Comparison of ENCODE assay signal across 8 cellular contexts in genomic region chr1:145871994-145872411, GRCh38. TPM values are rescaled to one million over a fixed set of nuclear protein-coding genes. Genes with fewer than 3 reads are reported as not detected.
DNase-seq lines count a peak whose midpoint lies in the region; ATAC-seq, FAIRE-seq and TF ChIP-seq lines count a peak whose summit lies in the region.

No MANE protein-coding gene starts in this region.

- H4K20me1 ChIP-seq in HepG2 (ENCODE audit: insufficient read depth, low read length): no peaks in the 10 kb centered on the region

- H3K9ac ChIP-seq in HepG2 (ENCODE audit: insufficient read depth, low read depth, low read length): no peak overlapping the region

- H3K4me3 ChIP-seq in WI38 (ENCODE audit: low read depth, low read length) (peak overlapping the region; percentile 57), HepG2 (replicated peaks in 1 of 3; ENCODE audit: insufficient read depth in 1 of 3, low read depth in 2 of 3, low read length in 3 of 3) (peak overlapping the region in 1 of 3 experiments; percentile 18; a peak in 1 of 6 replicates)

- no peak for FAIRE-seq in HepG2 (lab: Jason Lieb, UNC)

- H3K4me2 ChIP-seq in HepG2 (ENCODE audit: low read depth, low read length): peak overlapping the region; percentile 18; the same call in 1 of the 2 replicates

- CTCF ChIA-PET in HepG2 (lab: Yijun Ruan, JAX; ENCODE audit: low intra/inter-chr PET ratio, low total read pairs): no interaction called here

- H3K9me3 ChIP-seq in HepG2 (ENCODE audit: low read length): no peaks in the 10 kb centered on the region

- H2AFZ ChIP-seq in HepG2 (ENCODE audit: low read length): no peak overlapping the region

- ATAC-seq in HepG2 (peak; percentile 39), HG03135 (IDR thresholded peaks at IDR 0.05; ENCODE audit: unreplicated experiment) (no peak), GM18502 (IDR thresholded peaks at IDR 0.05; ENCODE audit: poor library complexity, unreplicated experiment) (no peak)

- no peaks in the 10 kb centered on the region for H3K4me1 ChIP-seq in HepG2 (ENCODE audit: insufficient read depth, low read length)

- TF ChIP-seq CTCF in GM10266 (IDR thresholded peaks at IDR 0.05; ENCODE audit: control insufficient read depth, insufficient read depth, low read depth, missing control alignments): no peak
- TF ChIP-seq CTCF in WI38 (IDR thresholded peaks at IDR 0.05; ENCODE audit: low read depth, low read length): no peak
- TF ChIP-seq CTCF in HepG2 (CRISPR knock-in tag; IDR thresholded peaks at IDR 0.05): no peak

- in situ Hi-C loops in HepG2 (cut with HindIII; ENCODE audit: extremely low pct_ligation_motif_present, low pct_unique_long_range_greater_than_20kb): no loop called here

- H3K27me3 ChIP-seq in HepG2 (ENCODE audit: control insufficient read depth in 1 of 2, insufficient read depth in 2 of 2, low read length in 2 of 2): peaks cover 6 to 61% of the 10 kb centered on the region in 2 experiments; a peak in 3 of 5 replicates

- no peak overlapping the region for H3K27ac ChIP-seq in HepG2 (ENCODE audit: extremely low read length, insufficient read depth, low read length)

- TF ChIP-seq RAD21 in HepG2 (CRISPR knock-in tag; IDR thresholded peaks at IDR 0.05): no peak

- TF ChIP-seq POLR2A in HepG2 (IDR thresholded peaks at IDR 0.05; ENCODE audit: insufficient read depth in 1 of 2, low read depth in 2 of 2, low read length in 2 of 2): no peak

- intact Hi-C loops in HepG2 (cut with micrococcal nuclease; ENCODE audit: unreplicated experiment): no loop called here

- H3K79me2 ChIP-seq in HepG2 (ENCODE audit: insufficient read depth, low read length): no peaks in the 10 kb centered on the region

- H3K36me3 ChIP-seq in HepG2 (replicated peaks in 1 of 2; ENCODE audit: control insufficient read depth in 1 of 2, insufficient read depth in 2 of 2, low read length in 2 of 2): no peaks in the 10 kb centered on the region

- WGBS in HepG2 (ENCODE audit: low lambda C conversion rate): 71% methylated on average over 28 of the region's 28 CpGs

- TF ChIP-seq EP300 in HepG2 (IDR thresholded peaks at IDR 0.05; ENCODE audit: low read depth in 2 of 2, low read length in 2 of 2) (no peak), HepG2 (CRISPR knock-in tag; IDR thresholded peaks at IDR 0.05; ENCODE audit: borderline replicate concordance) (no peak)

- POLR2A ChIA-PET in HepG2 (lab: Yijun Ruan, JAX): interaction anchor here (1.4 kb wide), 1 partner anchor 26 kb away, joined by 5 read pairs; the partner anchor contains the start of gene NUDT17

- BruUV-seq in HepG2 (replicated peaks; lab: Mats Ljungman, UMichigan): no TSS peak

- DNase-seq in GM10266 (ENCODE audit: extremely low spot score) (peak; percentile 55), dermis blood vessel endothelial cell (peak; percentile 47), HepG2 (ENCODE audit: low spot score) (no peak), HK-2 (ENCODE audit: unreplicated experiment) (no peak)
- DNase-seq in stimulated activated CD4-positive, alpha-beta T cell treated with anti-CD3 and anti-CD28 coated beads, Interleukin-4, amount 100 ng/mL, for 4 hours: peak; percentile 10 to 28

RNA-seq across cellular contexts. Expression of gene PIAS3, which starts 13.1 kb away (rescaled TPM):
- total RNA-seq in dermis blood vessel endothelial cell (6.1 and 10.7 TPM in 2 replicates), HepG2 (2016; rRNA removed; fragmentation: Illumina TruSeq; extraction: Trizol) (3.7 and 4.6 TPM in 2 replicates)
- 0.91 and 1.5 TPM in 2 replicates for total RNA-seq in HepG2 (2016; cell fraction: cytosol; rRNA removed; fragmentation: Illumina TruSeq; extraction: Trizol; ENCODE audit: low read depth)
- 4.0 and 4.2 TPM in 2 replicates for total RNA-seq in HepG2 (2016; cell fraction: insoluble cytoplasmic fraction; rRNA removed; fragmentation: Illumina TruSeq; extraction: Trizol)
- 2.8 and 3.2 TPM in 2 replicates for total RNA-seq in HepG2 (2016; cell fraction: membrane; rRNA removed; fragmentation: Illumina TruSeq; extraction: Trizol)
- total RNA-seq in HepG2 (2016; cell fraction: nucleus; rRNA removed; fragmentation: Illumina TruSeq; extraction: Trizol): 4.7 TPM in 2 replicates
- 8.0 and 9.7 TPM in 2 replicates for polyA plus RNA-seq in HepG2 (2011; rRNA removed)
- polyA plus RNA-seq in HepG2 (2011; cell fraction: cytosol; rRNA removed): 5.0 and 5.5 TPM in 2 replicates
- polyA plus RNA-seq in HepG2 (2011; cell fraction: nucleus; rRNA removed): 26.5 and 26.8 TPM in 2 replicates
- 5.8 and 6.8 TPM in 2 replicates for polyA plus RNA-seq in HepG2 (2012)
- 1.2 and 1.3 TPM in 2 replicates for polyA plus RNA-seq in HepG2 (2016; cell fraction: cytosol; fragmentation: Illumina TruSeq; extraction: Trizol; ENCODE audit: low read depth)
- polyA plus RNA-seq in HepG2 (2016; cell fraction: insoluble cytoplasmic fraction; fragmentation: Illumina TruSeq; extraction: Trizol; ENCODE audit: low read depth): 6.6 and 7.8 TPM in 2 replicates
- 4.0 and 4.3 TPM in 2 replicates for polyA plus RNA-seq in HepG2 (2016; cell fraction: membrane; fragmentation: Illumina TruSeq; extraction: Trizol; ENCODE audit: low read depth)
- 15.4 and 16.3 TPM in 2 replicates for polyA plus RNA-seq in HepG2 (2016; cell fraction: nucleus; fragmentation: Illumina TruSeq; extraction: Trizol; ENCODE audit: insufficient read depth, low read depth)
- 8.5 and 12.9 TPM in 2 replicates for polyA minus RNA-seq in HepG2 (2011; rRNA and poly(A)+ RNA removed; ENCODE audit: low replicate concordance)
- 3.7 and 4.6 TPM in 2 replicates for polyA minus RNA-seq in HepG2 (2011; cell fraction: cytosol; rRNA and poly(A)+ RNA removed)
- polyA minus RNA-seq in HepG2 (2011; cell fraction: nucleus; rRNA and poly(A)+ RNA removed): 9.3 and 10.7 TPM in 2 replicates

RNA-seq across cellular contexts. Expression of gene ANKRD35, which starts 13.7 kb away (rescaled TPM):
- total RNA-seq in dermis blood vessel endothelial cell (0.09 and 0.17 TPM in 2 replicates), HepG2 (2016; rRNA removed; fragmentation: Illumina TruSeq; extraction: Trizol) (0.02 TPM in 1 of 2 replicates, not detected in the other)
- total RNA-seq in HepG2 (2016; cell fraction: cytosol; rRNA removed; fragmentation: Illumina TruSeq; extraction: Trizol; ENCODE audit: low read depth): not detected in 2 replicates
- total RNA-seq in HepG2 (2016; cell fraction: insoluble cytoplasmic fraction; rRNA removed; fragmentation: Illumina TruSeq; extraction: Trizol): not detected in 2 replicates
- not detected in 2 replicates for total RNA-seq in HepG2 (2016; cell fraction: membrane; rRNA removed; fragmentation: Illumina TruSeq; extraction: Trizol)
- not detected in 2 replicates for total RNA-seq in HepG2 (2016; cell fraction: nucleus; rRNA removed; fragmentation: Illumina TruSeq; extraction: Trizol)
- polyA plus RNA-seq in HepG2 (2011; rRNA removed): not detected in 2 replicates
- 0.01 TPM in 2 replicates for polyA plus RNA-seq in HepG2 (2011; cell fraction: cytosol; rRNA removed)
- polyA plus RNA-seq in HepG2 (2011; cell fraction: nucleus; rRNA removed): not detected in 2 replicates
- not detected in 2 replicates for polyA plus RNA-seq in HepG2 (2012)
- not detected in 2 replicates for polyA plus RNA-seq in HepG2 (2016; cell fraction: cytosol; fragmentation: Illumina TruSeq; extraction: Trizol; ENCODE audit: low read depth)
- not detected in 2 replicates for polyA plus RNA-seq in HepG2 (2016; cell fraction: insoluble cytoplasmic fraction; fragmentation: Illumina TruSeq; extraction: Trizol; ENCODE audit: low read depth)
- polyA plus RNA-seq in HepG2 (2016; cell fraction: membrane; fragmentation: Illumina TruSeq; extraction: Trizol; ENCODE audit: low read depth): not detected in 2 replicates
- not detected in 2 replicates for polyA plus RNA-seq in HepG2 (2016; cell fraction: nucleus; fragmentation: Illumina TruSeq; extraction: Trizol; ENCODE audit: insufficient read depth, low read depth)
- 0.10 TPM in 1 of 2 replicates, not detected in the other for polyA minus RNA-seq in HepG2 (2011; rRNA and poly(A)+ RNA removed; ENCODE audit: low replicate concordance)
- polyA minus RNA-seq in HepG2 (2011; cell fraction: cytosol; rRNA and poly(A)+ RNA removed): not detected in 2 replicates
- 0.13 TPM in 1 of 2 replicates, not detected in the other for polyA minus RNA-seq in HepG2 (2011; cell fraction: nucleus; rRNA and poly(A)+ RNA removed)

RNA-seq across cellular contexts. Expression of gene NUDT17, which starts 26.6 kb away (rescaled TPM):
- total RNA-seq in dermis blood vessel endothelial cell: 2.4 TPM in 2 replicates
- total RNA-seq in HepG2 (2016; rRNA removed; fragmentation: Illumina TruSeq; extraction: Trizol): 2.6 TPM in 2 replicates
- total RNA-seq in HepG2 (2016; cell fraction: cytosol; rRNA removed; fragmentation: Illumina TruSeq; extraction: Trizol; ENCODE audit: low read depth): 0.18 and 0.81 TPM in 2 replicates
- 1.8 and 2.7 TPM in 2 replicates for total RNA-seq in HepG2 (2016; cell fraction: insoluble cytoplasmic fraction; rRNA removed; fragmentation: Illumina TruSeq; extraction: Trizol)
- 1.2 and 1.3 TPM in 2 replicates for total RNA-seq in HepG2 (2016; cell fraction: membrane; rRNA removed; fragmentation: Illumina TruSeq; extraction: Trizol)
- total RNA-seq in HepG2 (2016; cell fraction: nucleus; rRNA removed; fragmentation: Illumina TruSeq; extraction: Trizol): 2.6 and 4.1 TPM in 2 replicates
- 5.7 and 5.8 TPM in 2 replicates for polyA plus RNA-seq in HepG2 (2011; rRNA removed)
- 3.2 and 4.8 TPM in 2 replicates for polyA plus RNA-seq in HepG2 (2011; cell fraction: cytosol; rRNA removed)
- polyA plus RNA-seq in HepG2 (2011; cell fraction: nucleus; rRNA removed): 17.3 and 18.1 TPM in 2 replicates
- 2.8 and 3.1 TPM in 2 replicates for polyA plus RNA-seq in HepG2 (2012)
- 0.42 and 0.78 TPM in 2 replicates for polyA plus RNA-seq in HepG2 (2016; cell fraction: cytosol; fragmentation: Illumina TruSeq; extraction: Trizol; ENCODE audit: low read depth)
- polyA plus RNA-seq in HepG2 (2016; cell fraction: insoluble cytoplasmic fraction; fragmentation: Illumina TruSeq; extraction: Trizol; ENCODE audit: low read depth): 2.2 and 2.8 TPM in 2 replicates
- 1.3 and 1.4 TPM in 2 replicates for polyA plus RNA-seq in HepG2 (2016; cell fraction: membrane; fragmentation: Illumina TruSeq; extraction: Trizol; ENCODE audit: low read depth)
- 7.6 and 8.5 TPM in 2 replicates for polyA plus RNA-seq in HepG2 (2016; cell fraction: nucleus; fragmentation: Illumina TruSeq; extraction: Trizol; ENCODE audit: insufficient read depth, low read depth)
- 1.4 and 4.4 TPM in 2 replicates for polyA minus RNA-seq in HepG2 (2011; rRNA and poly(A)+ RNA removed; ENCODE audit: low replicate concordance)
- polyA minus RNA-seq in HepG2 (2011; cell fraction: cytosol; rRNA and poly(A)+ RNA removed): 0.79 TPM in 1 of 2 replicates, not detected in the other
- 2.6 and 3.5 TPM in 2 replicates for polyA minus RNA-seq in HepG2 (2011; cell fraction: nucleus; rRNA and poly(A)+ RNA removed)

RNA-seq across cellular contexts. Expression of gene ITGA10, which starts 37.8 kb away (rescaled TPM):
- total RNA-seq in dermis blood vessel endothelial cell: 3.9 and 4.6 TPM in 2 replicates
- 0.53 and 0.89 TPM in 2 replicates for total RNA-seq in HepG2 (2016; rRNA removed; fragmentation: Illumina TruSeq; extraction: Trizol)
- 0.09 and 0.20 TPM in 2 replicates for total RNA-seq in HepG2 (2016; cell fraction: cytosol; rRNA removed; fragmentation: Illumina TruSeq; extraction: Trizol; ENCODE audit: low read depth)
- total RNA-seq in HepG2 (2016; cell fraction: insoluble cytoplasmic fraction; rRNA removed; fragmentation: Illumina TruSeq; extraction: Trizol): 0.54 and 0.95 TPM in 2 replicates
- total RNA-seq in HepG2 (2016; cell fraction: membrane; rRNA removed; fragmentation: Illumina TruSeq; extraction: Trizol): 0.31 and 0.46 TPM in 2 replicates
- total RNA-seq in HepG2 (2016; cell fraction: nucleus; rRNA removed; fragmentation: Illumina TruSeq; extraction: Trizol): 1.3 and 1.4 TPM in 2 replicates
- polyA plus RNA-seq in HepG2 (2011; rRNA removed): 1.6 and 1.8 TPM in 2 replicates
- polyA plus RNA-seq in HepG2 (2011; cell fraction: cytosol; rRNA removed): 0.79 and 0.83 TPM in 2 replicates
- 5.0 and 7.8 TPM in 2 replicates for polyA plus RNA-seq in HepG2 (2011; cell fraction: nucleus; rRNA removed)
- polyA plus RNA-seq in HepG2 (2012): 0.55 and 0.64 TPM in 2 replicates
- polyA plus RNA-seq in HepG2 (2016; cell fraction: cytosol; fragmentation: Illumina TruSeq; extraction: Trizol; ENCODE audit: low read depth): 0.08 and 0.12 TPM in 2 replicates
- polyA plus RNA-seq in HepG2 (2016; cell fraction: insoluble cytoplasmic fraction; fragmentation: Illumina TruSeq; extraction: Trizol; ENCODE audit: low read depth): 0.30 and 0.47 TPM in 2 replicates
- 0.21 and 0.23 TPM in 2 replicates for polyA plus RNA-seq in HepG2 (2016; cell fraction: membrane; fragmentation: Illumina TruSeq; extraction: Trizol; ENCODE audit: low read depth)
- polyA plus RNA-seq in HepG2 (2016; cell fraction: nucleus; fragmentation: Illumina TruSeq; extraction: Trizol; ENCODE audit: insufficient read depth, low read depth): 3.6 and 4.6 TPM in 2 replicates
- 0.35 and 1.5 TPM in 2 replicates for polyA minus RNA-seq in HepG2 (2011; rRNA and poly(A)+ RNA removed; ENCODE audit: low replicate concordance)
- 0.69 and 0.70 TPM in 2 replicates for polyA minus RNA-seq in HepG2 (2011; cell fraction: cytosol; rRNA and poly(A)+ RNA removed)
- polyA minus RNA-seq in HepG2 (2011; cell fraction: nucleus; rRNA and poly(A)+ RNA removed): 1.8 and 2.6 TPM in 2 replicates

RNA-seq across cellular contexts. Expression of gene PEX11B, which starts 46.5 kb away (rescaled TPM):
- 34.0 and 41.4 TPM in 2 replicates for total RNA-seq in dermis blood vessel endothelial cell
- 21.6 and 26.2 TPM in 2 replicates for total RNA-seq in HepG2 (2016; rRNA removed; fragmentation: Illumina TruSeq; extraction: Trizol)
- 6.1 and 8.7 TPM in 2 replicates for total RNA-seq in HepG2 (2016; cell fraction: cytosol; rRNA removed; fragmentation: Illumina TruSeq; extraction: Trizol; ENCODE audit: low read depth)
- total RNA-seq in HepG2 (2016; cell fraction: insoluble cytoplasmic fraction; rRNA removed; fragmentation: Illumina TruSeq; extraction: Trizol): 21.5 and 30.1 TPM in 2 replicates
- 12.7 and 13.4 TPM in 2 replicates for total RNA-seq in HepG2 (2016; cell fraction: membrane; rRNA removed; fragmentation: Illumina TruSeq; extraction: Trizol)
- total RNA-seq in HepG2 (2016; cell fraction: nucleus; rRNA removed; fragmentation: Illumina TruSeq; extraction: Trizol): 9.3 and 11.7 TPM in 2 replicates
- polyA plus RNA-seq in HepG2 (2011; rRNA removed): 38.8 and 48.4 TPM in 2 replicates
- polyA plus RNA-seq in HepG2 (2011; cell fraction: cytosol; rRNA removed): 24.9 and 30.2 TPM in 2 replicates
- 11.0 and 14.0 TPM in 2 replicates for polyA plus RNA-seq in HepG2 (2011; cell fraction: nucleus; rRNA removed)
- 14.3 and 21.4 TPM in 2 replicates for polyA plus RNA-seq in HepG2 (2012)
- 4.2 and 4.4 TPM in 2 replicates for polyA plus RNA-seq in HepG2 (2016; cell fraction: cytosol; fragmentation: Illumina TruSeq; extraction: Trizol; ENCODE audit: low read depth)
- 34.6 and 35.2 TPM in 2 replicates for polyA plus RNA-seq in HepG2 (2016; cell fraction: insoluble cytoplasmic fraction; fragmentation: Illumina TruSeq; extraction: Trizol; ENCODE audit: low read depth)
- polyA plus RNA-seq in HepG2 (2016; cell fraction: membrane; fragmentation: Illumina TruSeq; extraction: Trizol; ENCODE audit: low read depth): 8.1 and 9.5 TPM in 2 replicates
- polyA plus RNA-seq in HepG2 (2016; cell fraction: nucleus; fragmentation: Illumina TruSeq; extraction: Trizol; ENCODE audit: insufficient read depth, low read depth): 17.7 and 21.1 TPM in 2 replicates
- 29.8 and 36.3 TPM in 2 replicates for polyA minus RNA-seq in HepG2 (2011; rRNA and poly(A)+ RNA removed; ENCODE audit: low replicate concordance)
- 9.1 and 13.4 TPM in 2 replicates for polyA minus RNA-seq in HepG2 (2011; cell fraction: cytosol; rRNA and poly(A)+ RNA removed)
- 6.4 and 7.0 TPM in 2 replicates for polyA minus RNA-seq in HepG2 (2011; cell fraction: nucleus; rRNA and poly(A)+ RNA removed)

Comparison
In these comparisons a context has a peak if more than half of its experiments do, and no peak if none do; other contexts are left out.
1. DNase-seq: peak in GM10266 (single experiment), dermis blood vessel endothelial cell (single experiment) and stimulated activated CD4-positive, alpha-beta T cell treated with anti-CD3 and anti-CD28 coated beads, Interleukin-4, amount 100 ng/mL, for 4 hours (2 of 2); none in HepG2 (single experiment) and HK-2 (single experiment).